Comparison of ENCODE assay signal across 1 cellular context in genomic region chr6:139534472-139535115, GRCh38.
TF ChIP-seq lines count a peak whose summit lies in the region.

No MANE protein-coding gene starts in this region.

TF ChIP-seq in H1, 55 proteins besides CTCF, POLR2A, EP300 and RAD21:
- TF ChIP-seq CHD7 (IDR thresholded peaks at IDR 0.05; ENCODE audit: insufficient replicate concordance, low read length) (no peak), EZH2 (IDR thresholded peaks at IDR 0.05; ENCODE audit: low read depth, low read length, severe bottlenecking) (no peak), BACH1 (IDR thresholded peaks at IDR 0.05; ENCODE audit: low read length) (no peak), BRCA1 (IDR thresholded peaks at IDR 0.05; ENCODE audit: low read depth, low read length) (no peak), SIX5 (IDR thresholded peaks at IDR 0.05; ENCODE audit: low read depth, low read length) (no peak), NRF1 (IDR thresholded peaks at IDR 0.05; ENCODE audit: low read depth, low read length) (no peak), TEAD4 (IDR thresholded peaks at IDR 0.05; ENCODE audit: low read depth, low read length) (no peak), KDM4A (IDR thresholded peaks at IDR 0.05; ENCODE audit: low read depth, low read length, severe bottlenecking) (no peak)
TF ChIP-seq in H1: peak in this region for 0.
